In the genomic region with DNA sequence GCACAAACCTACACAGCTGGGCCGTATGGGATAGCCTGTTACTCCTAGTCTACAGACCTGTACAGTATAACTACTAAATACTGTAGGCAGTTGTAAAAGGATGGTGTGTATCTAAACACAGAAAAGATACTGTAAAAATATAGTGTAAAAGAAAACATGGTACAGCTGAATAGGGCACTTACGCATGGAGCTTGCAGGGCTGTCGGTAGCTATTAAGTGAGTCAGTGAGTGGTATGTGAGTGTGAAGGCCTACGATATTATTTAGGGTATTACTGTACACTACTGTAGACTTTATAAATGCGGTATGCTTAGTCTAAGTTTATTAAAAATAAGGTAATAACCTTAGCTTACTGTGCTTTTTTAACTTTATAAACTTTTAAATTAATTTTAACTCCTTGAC, we compare ENCODE assay signal across 9 cellular contexts. TPM values are rescaled to one million over a fixed set of nuclear protein-coding genes. Genes with fewer than 3 reads are reported as not detected.
DNase-seq lines count a peak whose midpoint lies in the region; ATAC-seq and TF ChIP-seq lines count a peak whose summit lies in the region.
"Had no signal": no experiment of that assay in that cellular context is flagged by ENCODE, and none has a peak within 500 bp of the region (broad histone marks: within the 10 kb centered on the region; RNA-seq: fewer than 3 reads in every experiment).

No MANE protein-coding gene starts in this region.

- no peak overlapping the region for H3K27ac ChIP-seq in thoracic aorta

- H3K27me3 ChIP-seq in kidney epithelial cell (ENCODE audit: control insufficient read depth, insufficient read depth, low read length) (no peaks in the 10 kb centered on the region), thoracic aorta (replicated peaks; ENCODE audit: insufficient read depth) (no peaks in the 10 kb centered on the region)

- H3K4me1 ChIP-seq in thoracic aorta (ENCODE audit: control insufficient read depth in 1 of 2, low read depth in 2 of 2) = peaks cover 24 to 38% of the 10 kb centered on the region in 2 donors

- no peaks in the 10 kb centered on the region for H3K9me3 Mint-ChIP-seq in activated T-cell treated with anti-CD3 and anti-CD28 coated beads, Interleukin-2, amount 50 U/mL, for 72 hours
- no peaks in the 10 kb centered on the region for H3K9me3 Mint-ChIP-seq in activated naive CD8-positive, alpha-beta T cell (ENCODE audit: low read depth)

- H3K9me3 ChIP-seq in thoracic aorta = no peaks in the 10 kb centered on the region

- DNase-seq in activated T-cell treated with anti-CD3 and anti-CD28 coated beads, Interleukin-2, amount 50 U/mL, for 72 hours = no peak
- DNase-seq in activated T-cell treated with anti-CD3 and anti-CD28 coated beads for 4 hours (no peak), kidney epithelial cell (ENCODE audit: low read depth) (no peak), thoracic aorta (ENCODE audit: low spot score) (no peak), COLO829 (ENCODE audit: low spot score) (no peak), SIG-M5 treated with dmso at 0.1 percent for 504 hours (lab: John Stamatoyannopoulos, UW; ENCODE audit: unreplicated experiment) (no peak)
- DNase-seq: NCI-H187 treated with DMSO at 0.1 percent for 48 hours had no signal

- H3K27ac Mint-ChIP-seq in activated T-cell treated with anti-CD3 and anti-CD28 coated beads, Interleukin-2, amount 50 U/mL, for 72 hours = peak overlapping the region; percentile 76
- H3K27ac Mint-ChIP-seq in activated naive CD8-positive, alpha-beta T cell = no peak overlapping the region

- H3K36me3 Mint-ChIP-seq in activated T-cell treated with anti-CD3 and anti-CD28 coated beads, Interleukin-2, amount 50 U/mL, for 72 hours (ENCODE audit: insufficient read depth in 2 of 2) = peaks cover 4 to 8% of the 10 kb centered on the region in 2 donors
- peaks cover 5% of the 10 kb centered on the region for H3K36me3 Mint-ChIP-seq in activated naive CD8-positive, alpha-beta T cell

- no peak for TF ChIP-seq CTCF in kidney epithelial cell (IDR thresholded peaks at IDR 0.05; ENCODE audit: insufficient read depth, low read length, poor library complexity, severe bottlenecking)
- TF ChIP-seq CTCF in thoracic aorta (IDR thresholded peaks at IDR 0.05) = no peak

- no peaks in the 10 kb centered on the region for H3K27me3 Mint-ChIP-seq in activated T-cell treated with anti-CD3 and anti-CD28 coated beads, Interleukin-2, amount 50 U/mL, for 72 hours (ENCODE audit: low read depth)
- H3K27me3 Mint-ChIP-seq in activated naive CD8-positive, alpha-beta T cell = no peaks in the 10 kb centered on the region

- H3K36me3 ChIP-seq in kidney epithelial cell (ENCODE audit: control insufficient read depth, insufficient read depth, low read length) (no peaks in the 10 kb centered on the region), thoracic aorta (no peaks in the 10 kb centered on the region)

- peaks cover 59% of the 10 kb centered on the region for H3K4me1 Mint-ChIP-seq in activated T-cell treated with anti-CD3 and anti-CD28 coated beads, Interleukin-2, amount 50 U/mL, for 72 hours (ENCODE audit: low read depth)
- peaks cover 49% of the 10 kb centered on the region for H3K4me1 Mint-ChIP-seq in activated naive CD8-positive, alpha-beta T cell (ENCODE audit: low read depth)

- H3K4me3 Mint-ChIP-seq in activated T-cell treated with anti-CD3 and anti-CD28 coated beads, Interleukin-2, amount 50 U/mL, for 72 hours = peak overlapping the region; percentile 89 to 100
- peak overlapping the region; percentile 96 for H3K4me3 Mint-ChIP-seq in activated naive CD8-positive, alpha-beta T cell

- no peak for ATAC-seq in activated T-cell treated with anti-CD3 and anti-CD28 coated beads, Interleukin-2, amount 50 U/mL, for 72 hours (replicated peaks in 1 of 2)
- ATAC-seq in thoracic aorta (ENCODE audit: insufficient number of reproducible peaks, low FRiP score, low read depth) (no peak), GM21717 (IDR thresholded peaks at IDR 0.05; ENCODE audit: unreplicated experiment) (no peak)

- H3K4me3 ChIP-seq in kidney epithelial cell (ENCODE audit: low read depth, low read length) (peak overlapping the region; percentile 75), thoracic aorta (peak overlapping the region; percentile 99)

RNA-seq across cellular contexts. Expression of a gene that starts 1.2 kb away (rescaled TPM):
- total RNA-seq in activated T-cell treated with anti-CD3 and anti-CD28 coated beads, Interleukin-2, amount 50 U/mL, for 72 hours = 10 to 100 TPM; 46.8 to 48.1 TPM
- total RNA-seq in kidney epithelial cell (16.3 and 18.8 TPM in 2 replicates), thoracic aorta (10 to 100 TPM in 1 of 2 donors, 1 to 10 TPM in 1; 4.9 to 22.1 TPM)
